ENCODE assay signal across 36 cellular contexts in the genomic region with DNA sequence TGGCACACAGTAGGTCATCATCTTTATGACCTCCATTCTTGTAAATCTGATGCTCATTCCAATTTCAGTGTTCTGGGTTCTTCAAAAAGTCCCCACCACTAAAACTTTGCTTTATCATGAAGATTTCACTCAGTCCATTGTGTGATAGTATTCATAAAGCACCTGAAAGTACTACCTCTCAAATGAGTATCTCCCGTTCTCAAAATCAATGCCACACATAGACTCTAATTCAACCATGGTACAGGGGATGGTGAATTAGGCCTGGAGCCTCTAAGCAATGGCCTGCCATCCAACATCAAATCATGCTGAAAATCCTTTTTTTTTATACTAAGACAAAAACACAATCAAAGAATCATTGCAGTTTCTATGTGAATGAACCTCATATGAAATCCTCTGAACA. TPM values are rescaled to one million over a fixed set of nuclear protein-coding genes. Genes with fewer than 3 reads are reported as not detected.
"Had no signal": no experiment of that assay in that cellular context is flagged by ENCODE, and none has a peak within 500 bp of the region (broad histone marks: within the 10 kb centered on the region; RNA-seq: fewer than 3 reads in every experiment).

No MANE protein-coding gene starts in this region.

- H3K27ac ChIP-seq: ascending aorta, cardiac muscle cell, VCaP had no signal

- H3K27me3 ChIP-seq: ascending aorta, cardiac muscle cell had no signal

- H3K4me3 Mint-ChIP-seq: activated B cell treated with CpG ODN at 0.5 μM for 24 hours; activated CD4-positive, alpha-beta memory T cell treated with anti-CD3 and anti-CD28 coated beads for 36 hours; activated CD8-positive, alpha-beta T cell treated with anti-CD3 and anti-CD28 coated beads for 36 hours; activated naive CD4-positive, alpha-beta T cell treated with anti-CD3 and anti-CD28 coated beads, Interleukin-2, amount 10 ng/mL, durations not matched to agents 7 days and 5 days; activated naive CD4-positive, alpha-beta T cell treated with anti-CD3 and anti-CD28 coated beads, Interleukin-2, amount 50 U/mL, for 24 hours; activated naive CD8-positive, alpha-beta T cell; activated naive CD8-positive, alpha-beta T cell treated with anti-CD3 and anti-CD28 coated beads, Interleukin-2, amount 10 ng/mL, durations not matched to agents 7 days and 5 days; activated naive CD8-positive, alpha-beta T cell treated with anti-CD3 and anti-CD28 coated beads, Interleukin-2, amount 50 U/mL, for 24 hours; activated T-cell treated with anti-CD3 and anti-CD28 coated beads, Interleukin-2, amount 50 U/mL, for 24 hours; activated T-helper 1 cell treated with anti-CD3 and anti-CD28 coated beads, Interleukin-12 subunit alpha, Interleukin-12 subunit beta, Interleukin-2, Interleukin-4 antibody, amounts not matched to agents 30 ng/mL and 10 ng/mL and 1 ng/mL, durations not matched to agents 14 hours and 24 hours and 36 hours; brain; central memory CD8-positive, alpha-beta T cell; T-cell; T-helper 2 cell treated with Interferon-gamma antibody and Interleukin-4, amounts not matched to agents 5 μg/mL and 100 μg/mL, for 36 hours had no signal

- H3K4me1 ChIP-seq: ascending aorta had no signal

- ATAC-seq: activated CD8-positive, alpha-beta T cell treated with anti-CD3 and anti-CD28 coated beads for 36 hours; activated naive CD8-positive, alpha-beta T cell treated with anti-CD3 and anti-CD28 coated beads, Interleukin-2, amount 50 U/mL, for 24 hours; T-cell had no signal

- H3K36me3 Mint-ChIP-seq: activated CD4-positive, alpha-beta memory T cell treated with anti-CD3 and anti-CD28 coated beads for 36 hours; activated naive CD4-positive, alpha-beta T cell treated with anti-CD3 and anti-CD28 coated beads, Interleukin-2, amount 10 ng/mL, durations not matched to agents 7 days and 5 days; activated naive CD4-positive, alpha-beta T cell treated with anti-CD3 and anti-CD28 coated beads, Interleukin-2, amount 50 U/mL, for 24 hours; activated naive CD8-positive, alpha-beta T cell; activated naive CD8-positive, alpha-beta T cell treated with anti-CD3 and anti-CD28 coated beads, Interleukin-2, amount 10 ng/mL, durations not matched to agents 7 days and 5 days; brain; T-cell had no signal

- DNase-seq: activated B cell treated with CpG ODN at 0.5 μM for 24 hours; activated CD4-positive, alpha-beta memory T cell treated with anti-CD3 and anti-CD28 coated beads for 36 hours; activated CD4-positive, alpha-beta T cell treated with anti-CD3 and anti-CD28 coated beads for 48 hours; activated CD4-positive, alpha-beta T cell treated with anti-CD3 and anti-CD28 coated beads, Interleukin-2, amount 50 U/mL, for 1 hour; activated CD4-positive, alpha-beta T cell treated with anti-CD3 and anti-CD28 coated beads, Interleukin-2, amount 50 U/mL, for 4 hours; activated CD4-positive, CD25-positive, alpha-beta regulatory T cell treated with anti-CD3 and anti-CD28 coated beads, Interleukin-2, amount 50 U/mL, for 72 hours; activated CD8-positive, alpha-beta memory T cell treated with anti-CD3 and anti-CD28 coated beads, Interleukin-2, amount 50 U/mL, for 4 hours; activated CD8-positive, alpha-beta T cell treated with anti-CD3 and anti-CD28 coated beads for 36 hours; activated effector memory CD4-positive, alpha-beta T cell treated with Interleukin-2 at 50 U/mL for 16 hours; activated gamma-delta T cell; activated naive CD4-positive, alpha-beta T cell treated with anti-CD3 and anti-CD28 coated beads, Interleukin-2, amount 10 ng/mL, durations not matched to agents 7 days and 5 days; activated naive CD4-positive, alpha-beta T cell treated with Interleukin-2 at 50 U/mL for 16 hours; activated naive CD8-positive, alpha-beta T cell treated with anti-CD3 and anti-CD28 coated beads, Interleukin-2, amount 10 ng/mL, durations not matched to agents 7 days and 5 days; activated naive CD8-positive, alpha-beta T cell treated with anti-CD3 and anti-CD28 coated beads, Interleukin-2, amount 50 U/mL, for 24 hours; activated T-cell treated with anti-CD3 and anti-CD28 coated beads for 4 hours; activated T-cell treated with anti-CD3 and anti-CD28 coated beads, Interleukin-2, amount 50 U/mL, for 24 hours; activated T-cell treated with anti-CD3 and anti-CD28 coated beads, Interleukin-2, amount 50 U/mL, for 48 hours; amygdala; anterior cingulate cortex; caudate nucleus; cerebellar nuclear complex; T-cell; T-helper 2 cell; T-helper 9 cell had no signal

- H3K27me3 Mint-ChIP-seq: activated B cell treated with CpG ODN at 0.5 μM for 24 hours; activated CD4-positive, alpha-beta memory T cell treated with anti-CD3 and anti-CD28 coated beads for 36 hours; activated CD8-positive, alpha-beta T cell treated with anti-CD3 and anti-CD28 coated beads for 36 hours; activated naive CD4-positive, alpha-beta T cell treated with anti-CD3 and anti-CD28 coated beads, Interleukin-2, amount 50 U/mL, for 24 hours; activated naive CD8-positive, alpha-beta T cell; activated naive CD8-positive, alpha-beta T cell treated with anti-CD3 and anti-CD28 coated beads, Interleukin-2, amount 10 ng/mL, durations not matched to agents 7 days and 5 days; activated naive CD8-positive, alpha-beta T cell treated with anti-CD3 and anti-CD28 coated beads, Interleukin-2, amount 50 U/mL, for 24 hours; central memory CD8-positive, alpha-beta T cell; T-cell had no signal

- H3K4me1 Mint-ChIP-seq: activated B cell treated with CpG ODN at 0.5 μM for 24 hours, brain had no signal

- FAIRE-seq: bronchial epithelial cell, TTC549 had no signal

- H3K9me3 ChIP-seq: ascending aorta had no signal

- H3K27ac Mint-ChIP-seq: activated B cell treated with CpG ODN at 0.5 μM for 24 hours; activated CD4-positive, alpha-beta memory T cell treated with anti-CD3 and anti-CD28 coated beads for 36 hours; activated CD8-positive, alpha-beta T cell treated with anti-CD3 and anti-CD28 coated beads for 36 hours; activated naive CD4-positive, alpha-beta T cell treated with anti-CD3 and anti-CD28 coated beads, Interleukin-2, amount 10 ng/mL, durations not matched to agents 7 days and 5 days; activated naive CD4-positive, alpha-beta T cell treated with anti-CD3 and anti-CD28 coated beads, Interleukin-2, amount 50 U/mL, for 24 hours; activated naive CD8-positive, alpha-beta T cell; activated naive CD8-positive, alpha-beta T cell treated with anti-CD3 and anti-CD28 coated beads, Interleukin-2, amount 10 ng/mL, durations not matched to agents 7 days and 5 days; activated naive CD8-positive, alpha-beta T cell treated with anti-CD3 and anti-CD28 coated beads, Interleukin-2, amount 50 U/mL, for 24 hours; activated T-cell treated with anti-CD3 and anti-CD28 coated beads, Interleukin-2, amount 50 U/mL, for 24 hours; activated T-helper 1 cell treated with anti-CD3 and anti-CD28 coated beads, Interleukin-12 subunit alpha, Interleukin-12 subunit beta, Interleukin-2, Interleukin-4 antibody, amounts not matched to agents 30 ng/mL and 10 ng/mL and 1 ng/mL, durations not matched to agents 14 hours and 24 hours and 36 hours; activated T-helper 2 cell treated with anti-CD3 and anti-CD28 coated beads, Interferon-gamma antibody, Interleukin-2, Interleukin-4, amounts not matched to agents 10 μg/mL and 5 μg/mL and 100 μg/mL, durations not matched to agents 14 hours and 24 hours and 36 hours; brain; T-cell; T-helper 2 cell treated with Interferon-gamma antibody and Interleukin-4, amounts not matched to agents 5 μg/mL and 100 μg/mL, for 36 hours had no signal

- H3K36me3 ChIP-seq: ascending aorta, cardiac muscle cell had no signal

- H3K9me3 Mint-ChIP-seq: activated B cell treated with CpG ODN at 0.5 μM for 24 hours; activated CD4-positive, alpha-beta memory T cell treated with anti-CD3 and anti-CD28 coated beads for 36 hours; activated CD8-positive, alpha-beta T cell treated with anti-CD3 and anti-CD28 coated beads for 36 hours; activated naive CD4-positive, alpha-beta T cell treated with anti-CD3 and anti-CD28 coated beads, Interleukin-2, amount 10 ng/mL, durations not matched to agents 7 days and 5 days; activated naive CD4-positive, alpha-beta T cell treated with anti-CD3 and anti-CD28 coated beads, Interleukin-2, amount 50 U/mL, for 24 hours; activated naive CD8-positive, alpha-beta T cell treated with anti-CD3 and anti-CD28 coated beads, Interleukin-2, amount 50 U/mL, for 24 hours; activated T-cell treated with anti-CD3 and anti-CD28 coated beads, Interleukin-2, amount 50 U/mL, for 24 hours; activated T-helper 1 cell treated with anti-CD3 and anti-CD28 coated beads, Interleukin-12 subunit alpha, Interleukin-12 subunit beta, Interleukin-2, Interleukin-4 antibody, amounts not matched to agents 30 ng/mL and 10 ng/mL and 1 ng/mL, durations not matched to agents 14 hours and 24 hours and 36 hours; activated T-helper 2 cell treated with anti-CD3 and anti-CD28 coated beads, Interferon-gamma antibody, Interleukin-2, Interleukin-4, amounts not matched to agents 10 μg/mL and 5 μg/mL and 100 μg/mL, durations not matched to agents 14 hours and 24 hours and 36 hours; central memory CD8-positive, alpha-beta T cell; T-cell; T-helper 2 cell treated with Interferon-gamma antibody and Interleukin-4, amounts not matched to agents 5 μg/mL and 100 μg/mL, for 36 hours had no signal

- H3K4me3 ChIP-seq: ascending aorta, cardiac muscle cell had no signal

RNA-seq across cellular contexts. Expression of a gene that starts 19.4 kb away (rescaled TPM):
- total RNA-seq: bronchial epithelial cell had no signal
